ENCODE assay signal across 15 cellular contexts in the genomic region with DNA sequence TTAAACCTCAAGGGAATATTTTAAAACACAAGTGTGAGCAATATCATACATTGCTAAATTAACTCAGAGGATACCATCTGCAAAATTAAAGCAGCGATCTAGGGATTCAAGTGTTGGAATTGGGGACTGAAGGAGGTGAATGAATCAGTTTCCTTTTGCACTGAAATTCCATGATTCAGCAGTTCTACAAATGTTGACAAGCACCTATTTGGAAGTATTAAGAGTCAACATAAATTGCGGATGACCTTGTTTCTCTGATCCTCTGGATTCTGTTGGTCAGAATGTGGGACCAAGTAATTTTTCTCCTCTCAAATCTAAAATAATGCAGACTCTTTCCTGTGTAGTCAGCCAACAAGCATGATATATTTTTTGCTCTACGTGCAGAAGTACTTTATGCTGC.
DNase-seq lines count a peak whose midpoint lies in the region; ATAC-seq, FAIRE-seq and TF ChIP-seq lines count a peak whose summit lies in the region.
"Had no signal": no experiment of that assay in that cellular context is flagged by ENCODE, and none has a peak within 500 bp of the region (broad histone marks: within the 10 kb centered on the region; RNA-seq: fewer than 3 reads in every experiment).

No MANE protein-coding gene starts in this region.

- H3K36me3 Mint-ChIP-seq in CD4-positive, alpha-beta T cell (ENCODE audit: low read depth), result no peaks in the 10 kb centered on the region
- H3K36me3 Mint-ChIP-seq: CD8-positive, alpha-beta memory T cell had no signal

- H3K79me1 ChIP-seq in H1 (ENCODE audit: low read depth, low read length), result no peaks in the 10 kb centered on the region

- no peak overlapping the region; the same call in 1 of the 2 replicates for H2BK20ac ChIP-seq in H1 (ENCODE audit: low read length)

- H2BK12ac ChIP-seq in H1 (ENCODE audit: low read depth, low read length), result no peak overlapping the region

- no peak overlapping the region for H3K18ac ChIP-seq in H1 (ENCODE audit: extremely low read depth, low read length)

- H3K9me3 ChIP-seq in H1 (ENCODE audit: insufficient read depth in 2 of 2, low read depth in 1 of 2, low read length in 1 of 2), result no peaks in the 10 kb centered on the region
- no peaks in the 10 kb centered on the region for H3K9me3 ChIP-seq in liver (ENCODE audit: control insufficient read depth in 4 of 4, low read length in 3 of 4)
- H3K9me3 ChIP-seq in spleen, result no peaks in the 10 kb centered on the region
- H3K9me3 ChIP-seq in CD4-positive, alpha-beta T cell (ENCODE audit: control insufficient read depth, low read length), result no peaks in the 10 kb centered on the region
- H3K9me3 ChIP-seq: MG63 had no signal

- no peak overlapping the region for H3K4ac ChIP-seq in H1 (replicated peaks; ENCODE audit: insufficient read length, low read depth, low read length)

- intact Hi-C loops in spleen (cut with DNase I; ENCODE audit: low total_unique reads), result no loop called here
- intact Hi-C loops in CD4-positive, alpha-beta T cell (cut with DNase I, micrococcal nuclease), result no loop called here

- no peaks in the 10 kb centered on the region for H3K27me3 ChIP-seq in H1 (replicated peaks in 1 of 4; ENCODE audit: control insufficient read depth in 3 of 4, extremely low read depth in 1 of 4, insufficient read depth in 3 of 4, low read length in 3 of 4)
- H3K27me3 ChIP-seq in liver (ENCODE audit: control insufficient read depth in 4 of 4, insufficient read depth in 4 of 4, low read length in 3 of 4), result no peaks in the 10 kb centered on the region
- H3K27me3 ChIP-seq in spleen (replicated peaks in 1 of 7), result no peaks in the 10 kb centered on the region
- H3K27me3 ChIP-seq in CD4-positive, alpha-beta T cell (ENCODE audit: control insufficient read depth, insufficient read depth, low read length), result no peaks in the 10 kb centered on the region
- H3K27me3 ChIP-seq: MG63 had no signal

- H2AFZ ChIP-seq in H1 (ENCODE audit: low read length), result no peak overlapping the region

- H3K4me3 ChIP-seq in H1 (ENCODE audit: extremely low read depth in 1 of 4, insufficient read depth in 2 of 4, low read depth in 3 of 4, low read length in 4 of 4) (no peak overlapping the region), liver (ENCODE audit: low read depth in 1 of 3, low read length in 3 of 3) (no peak overlapping the region), spleen (no peak overlapping the region)
- H3K4me3 ChIP-seq: MG63 had no signal

- no peak overlapping the region for H2AK5ac ChIP-seq in H1 (ENCODE audit: low read depth, low read length)

- TF ChIP-seq EP300 in H1 (IDR thresholded peaks at IDR 0.05; ENCODE audit: borderline replicate concordance in 1 of 2, low read depth in 2 of 2, low read length in 2 of 2), result no peak

- H3K9me3 Mint-ChIP-seq in CD4-positive, alpha-beta T cell, result peaks cover 2% of the 10 kb centered on the region

- H4K8ac ChIP-seq in H1 (ENCODE audit: extremely low read depth, insufficient read depth, low read length), result no peak overlapping the region

- H3K4me2 ChIP-seq in H1 (ENCODE audit: insufficient read depth in 1 of 2, low read depth in 2 of 2, low read length in 2 of 2), result no peak overlapping the region

- no peak overlapping the region for H4K91ac ChIP-seq in H1 (replicated peaks; ENCODE audit: insufficient read length, low read length)

- no peak for TF ChIP-seq POLR2A in H1 (IDR thresholded peaks at IDR 0.05; ENCODE audit: control extremely low read depth in 1 of 2, low read depth in 2 of 2, low read length in 2 of 2)
- no peak for TF ChIP-seq POLR2A in spleen (IDR thresholded peaks at IDR 0.05)

- TF ChIP-seq CTCF in H1 (IDR thresholded peaks at IDR 0.05; ENCODE audit: control extremely low read depth in 1 of 3, insufficient read depth in 1 of 3, low read depth in 1 of 3, low read length in 3 of 3), result no peak
- no peak for TF ChIP-seq CTCF in liver (IDR thresholded peaks at IDR 0.05; ENCODE audit: low read depth, low read length, missing input control)
- no peak for TF ChIP-seq CTCF in spleen (IDR thresholded peaks at IDR 0.05 in 8 of 11, conservative IDR thresholded peaks at IDR 0.05 in 3 of 11)
- no peak for TF ChIP-seq CTCF in CD4-positive, alpha-beta T cell (IDR thresholded peaks at IDR 0.05)

- no peaks in the 10 kb centered on the region; the same call in 1 of the 2 replicates for H3K23me2 ChIP-seq in H1 (ENCODE audit: low read depth, low read length)

- no peaks in the 10 kb centered on the region for H3K4me1 Mint-ChIP-seq in CD4-positive, alpha-beta T cell (ENCODE audit: low read depth)
- H3K4me1 Mint-ChIP-seq: CD8-positive, alpha-beta memory T cell had no signal

- H3K27ac Mint-ChIP-seq in CD4-positive, alpha-beta T cell, result no peak overlapping the region
- H3K27ac Mint-ChIP-seq: CD8-positive, alpha-beta memory T cell had no signal

- no peak overlapping the region for H3K56ac ChIP-seq in H1 (replicated peaks; ENCODE audit: insufficient read length, low read depth, low read length)

- no peak overlapping the region for H2BK15ac ChIP-seq in H1 (ENCODE audit: low read length)

- no peak overlapping the region for H2BK5ac ChIP-seq in H1 (ENCODE audit: low read depth, low read length)

- POLR2A ChIA-PET in H1 (lab: Charles Lee; ENCODE audit: partially characterized antibody), result no interaction called here
- POLR2A ChIA-PET in CD4-positive, alpha-beta T cell (lab: Charles Lee), result no interaction called here

- H3K79me2 ChIP-seq in H1 (ENCODE audit: control insufficient read depth in 1 of 2, insufficient read depth in 2 of 2, low read length in 2 of 2), result peaks cover under 1 to 12% of the 10 kb centered on the region in 2 experiments; a peak in 3 of 4 replicates

- TF ChIP-seq RAD21 in H1 (IDR thresholded peaks at IDR 0.05 in 1 of 2, conservative IDR thresholded peaks at IDR 0.05 in 1 of 2; ENCODE audit: low read depth in 2 of 2, low read length in 2 of 2) (no peak), liver (IDR thresholded peaks at IDR 0.05) (peak; percentile 4 to 13)

- no peak overlapping the region for H3K23ac ChIP-seq in H1 (ENCODE audit: insufficient read length)

- CTCF ChIA-PET in H1 (lab: Charles Lee; ENCODE audit: partially characterized antibody), result interaction anchor here (1.9 kb wide), 1 partner anchor 26 kb away, joined by 7 read pairs; no protein-coding TSS in a partner anchor
- CTCF ChIA-PET in CD4-positive, alpha-beta T cell (lab: Charles Lee), result no interaction called here

- no peak overlapping the region for H3K14ac ChIP-seq in H1 (ENCODE audit: insufficient read length)

- peak; percentile 13 for FAIRE-seq in H1 (lab: Jason Lieb, UNC)
- FAIRE-seq: GM12891 had no signal

- no peak overlapping the region for H4K5ac ChIP-seq in H1 (ENCODE audit: insufficient read length, low read depth, low read length)

- ATAC-seq in CD4-positive, alpha-beta T cell (ENCODE audit: poor library complexity), result no peak

- no peaks in the 10 kb centered on the region for H4K20me1 ChIP-seq in H1 (replicated peaks in 1 of 2; ENCODE audit: control insufficient read depth in 1 of 2, insufficient read depth in 2 of 2, low read length in 2 of 2)

- 80% methylated on average over 3 of the region's 3 CpGs; no CpG with 5 or more reads in 1 of the 2 experiments for WGBS in H1 (ENCODE audit: extremely low coverage in 1 of 2, insufficient coverage in 1 of 2, insufficient read length in 1 of 2, insufficient replicate concordance in 2 of 2, low coverage in 1 of 2, low lambda C conversion rate in 2 of 2, missing lambda C conversion rate in 1 of 2), 2 experiments
- 63% methylated on average over 3 of the region's 3 CpGs for WGBS in liver
- 65 to 80% (median 76%) methylated on average over 3 of the region's 3 CpGs for WGBS in spleen, 5 donors

- H3K4me3 Mint-ChIP-seq in CD4-positive, alpha-beta T cell, result no peak overlapping the region
- H3K4me3 Mint-ChIP-seq: CD8-positive, alpha-beta memory T cell had no signal

- no peaks in the 10 kb centered on the region for H3K27me3 Mint-ChIP-seq in CD4-positive, alpha-beta T cell

- H2BK120ac ChIP-seq in H1 (replicated peaks; ENCODE audit: low read depth, low read length), result no peak overlapping the region

- H3K9ac ChIP-seq in H1 (replicated peaks in 1 of 4; ENCODE audit: extremely low read depth in 1 of 4, low read depth in 3 of 4, low read length in 3 of 4), result no peak overlapping the region
- no peak overlapping the region for H3K9ac ChIP-seq in liver (ENCODE audit: low read depth in 1 of 2, low read length in 2 of 2)

- H3K27ac ChIP-seq in H1 (ENCODE audit: low read depth, low read length) (no peak overlapping the region), liver (ENCODE audit: low read depth in 1 of 2, low read length in 2 of 2) (peak overlapping the region in 1 of 2 donors; percentile 10), spleen (peak overlapping the region in 7 of 8 donors; percentile 9 to 65 (median 51))
- no peak overlapping the region for H3K27ac ChIP-seq in CD4-positive, alpha-beta T cell (ENCODE audit: low read depth, low read length)

- H3K36me3 ChIP-seq in H1 (ENCODE audit: control insufficient read depth in 2 of 4, insufficient read depth in 4 of 4, low read length in 3 of 4) (no peaks in the 10 kb centered on the region; a peak in 1 of 8 replicates), liver (ENCODE audit: control insufficient read depth in 4 of 4, insufficient read depth in 3 of 4, low read depth in 1 of 4, low read length in 3 of 4) (no peaks in the 10 kb centered on the region), spleen (no peaks in the 10 kb centered on the region)

- DNase-seq in OCI-M1 (lab: John Stamatoyannopoulos, UW), result peak; percentile 14
- no peak for DNase-seq in H1 (ENCODE audit: low read depth in 1 of 2, low spot score in 2 of 2)
- DNase-seq in spleen, result no peak
- no peak for DNase-seq in CD4-positive, alpha-beta T cell
- no peak for DNase-seq in GOT3 (lab: John Stamatoyannopoulos, UW)
- DNase-seq in activated T-cell treated with anti-CD3 and anti-CD28 coated beads for 4 hours, result no peak
- DNase-seq: CD8-positive, alpha-beta memory T cell; GDM1; Karpas-422; MG63; NCI-H1092 treated with DMSO at 0.1 percent for 48 hours; NCI-H2227 treated with DMSO at 0.1 percent for 48 hours; NCI-H524 had no signal

- peaks cover 3 to 15% (median 11%) of the 10 kb centered on the region in 4 experiments; a peak in 6 of 7 replicates for H3K4me1 ChIP-seq in H1 (replicated peaks in 1 of 4; ENCODE audit: control insufficient read depth in 3 of 4, insufficient read depth in 4 of 4, low read length in 3 of 4)
- peaks cover 4 to 18% (median 13%) of the 10 kb centered on the region in 4 donors for H3K4me1 ChIP-seq in liver (ENCODE audit: control insufficient read depth in 4 of 4, insufficient read depth in 4 of 4, low read length in 3 of 4)
- H3K4me1 ChIP-seq in spleen, result peaks cover 0 to 17% (median 2%) of the 10 kb centered on the region in 6 donors

TF ChIP-seq in H1, 55 proteins besides CTCF, POLR2A, EP300 and RAD21 (continues in another document):
- TF ChIP-seq SIN3A (conservative IDR thresholded peaks at IDR 0.05 in 1 of 2, IDR thresholded peaks at IDR 0.05 in 1 of 2; ENCODE audit: low read depth in 1 of 2, low read length in 2 of 2) (no peak), SAP30 (IDR thresholded peaks at IDR 0.05; ENCODE audit: insufficient read depth, insufficient replicate concordance, low read length) (no peak)

TF ChIP-seq in liver, 16 proteins besides CTCF, POLR2A, EP300 and RAD21 (continues in another document):
- TF ChIP-seq HNF4A (conservative IDR thresholded peaks at IDR 0.05) (peak in 1 of 2 donors; percentile 37), JUND (IDR thresholded peaks at IDR 0.05) (peak in 1 of 2 donors; percentile 12), FOXA2 (IDR thresholded peaks at IDR 0.05) (peak; percentile 30), FOXA1 (IDR thresholded peaks at IDR 0.05) (no peak)

Comparison
In these comparisons a context has a peak if more than half of its experiments do, and no peak if none do; other contexts are left out.
1. H3K27ac ChIP-seq: peak in spleen (7 of 8); none in H1 (single experiment) and CD4-positive, alpha-beta T cell (single experiment).